In genomic region chr1:46285730-46286477, GRCh38 we compare ENCODE assay signal across 9 cellular contexts. TPM values are rescaled to one million over a fixed set of nuclear protein-coding genes. Genes with fewer than 3 reads are reported as not detected.
DNase-seq lines count a peak whose midpoint lies in the region; ATAC-seq and TF ChIP-seq lines count a peak whose summit lies in the region.
"Had no signal": no experiment of that assay in that cellular context is flagged by ENCODE, and none has a peak within 500 bp of the region (broad histone marks: within the 10 kb centered on the region; RNA-seq: fewer than 3 reads in every experiment).

No MANE protein-coding gene starts in this region.

- no peak overlapping the region for H3K9ac ChIP-seq in HUES64 (ENCODE audit: low read depth, low read length)
- no peak overlapping the region for H3K9ac ChIP-seq in OCI-LY1 (ENCODE audit: low read length)

- no peaks in the 10 kb centered on the region for H3F3A ChIP-seq in OCI-LY1 (ENCODE audit: insufficient read depth, low read length)

- no peak overlapping the region for H2AFZ ChIP-seq in OCI-LY1 (ENCODE audit: low read length)

- TF ChIP-seq CTCF in OCI-LY1 (IDR thresholded peaks at IDR 0.05; ENCODE audit: low read length), result peak; percentile 32; the same call in 1 of the 2 replicates

- H3K9me3 ChIP-seq in HUES64 (ENCODE audit: insufficient read depth, low read depth, low read length) (no peaks in the 10 kb centered on the region), OCI-LY1 (ENCODE audit: low read length) (no peaks in the 10 kb centered on the region)
- H3K9me3 ChIP-seq: neutrophil had no signal

- no peak for ATAC-seq in GM19395 (IDR thresholded peaks at IDR 0.05; ENCODE audit: unreplicated experiment)

- H3K4me3 Mint-ChIP-seq in activated naive CD8-positive, alpha-beta T cell treated with anti-CD3 and anti-CD28 coated beads for 36 hours, result no peak overlapping the region

- WGBS in HUES64, result 90% methylated on average over 27 of the region's 27 CpGs

- H3K4me1 Mint-ChIP-seq in activated naive CD8-positive, alpha-beta T cell treated with anti-CD3 and anti-CD28 coated beads for 36 hours, result peaks cover 21% of the 10 kb centered on the region

- H3K27me3 ChIP-seq in HUES64 (ENCODE audit: insufficient read depth, low read length) (no peaks in the 10 kb centered on the region), OCI-LY1 (ENCODE audit: insufficient read depth, low read length) (no peaks in the 10 kb centered on the region)
- H3K27me3 ChIP-seq: neutrophil had no signal

- H3K36me3 Mint-ChIP-seq in activated naive CD8-positive, alpha-beta T cell treated with anti-CD3 and anti-CD28 coated beads for 36 hours, result peaks cover 41% of the 10 kb centered on the region

- peak; percentile 67 for DNase-seq in activated naive CD8-positive, alpha-beta T cell treated with anti-CD3 and anti-CD28 coated beads for 36 hours
- DNase-seq in stimulated activated CD4-positive, alpha-beta T cell treated with anti-CD3 and anti-CD28 coated beads, Interleukin-4, amount 100 ng/mL, for 1 hour, result peak; percentile 24
- DNase-seq in SKM-1 (lab: John Stamatoyannopoulos, UW; ENCODE audit: unreplicated experiment) (no peak), epidermal melanocyte (ENCODE audit: insufficient read length, low spot score) (no peak), cerebellar nuclear complex (lab: John Stamatoyannopoulos, UW) (no peak)

- H4K20me1 ChIP-seq in OCI-LY1 (ENCODE audit: insufficient read depth, low read length), result no peaks in the 10 kb centered on the region

- H3K27me3 Mint-ChIP-seq in activated naive CD8-positive, alpha-beta T cell treated with anti-CD3 and anti-CD28 coated beads for 36 hours, result no peaks in the 10 kb centered on the region

- H3K79me2 ChIP-seq in OCI-LY1 (ENCODE audit: insufficient read depth, low read length), result no peaks in the 10 kb centered on the region

- no peak overlapping the region for H3K4me3 ChIP-seq in HUES64 (ENCODE audit: low read length)
- no peak overlapping the region for H3K4me3 ChIP-seq in OCI-LY1 (ENCODE audit: low read depth, low read length, poor library complexity, severe bottlenecking)

- no peaks in the 10 kb centered on the region for H3K9me2 ChIP-seq in OCI-LY1 (ENCODE audit: low read depth, low read length)

- H3K27ac ChIP-seq in HUES64 (ENCODE audit: low read depth, low read length) (0 out of 2 replicates have a peak overlapping the region, but pooled peaks have one; percentile 42), OCI-LY1 (ENCODE audit: low read depth, low read length, poor library complexity, severe bottlenecking) (peak overlapping the region; percentile 76)
- H3K27ac ChIP-seq: neutrophil had no signal

- peak overlapping the region; percentile 87 for H3K27ac Mint-ChIP-seq in activated naive CD8-positive, alpha-beta T cell treated with anti-CD3 and anti-CD28 coated beads for 36 hours

- H3K36me3 ChIP-seq in HUES64 (ENCODE audit: insufficient read depth, low read length), result peaks cover 56% of the 10 kb centered on the region
- H3K36me3 ChIP-seq in OCI-LY1 (ENCODE audit: insufficient read depth, low read length), result peaks cover 37% of the 10 kb centered on the region

- no peak overlapping the region for H3K4me2 ChIP-seq in OCI-LY1 (ENCODE audit: low read length)

- peaks cover 1% of the 10 kb centered on the region for H3K9me3 Mint-ChIP-seq in activated naive CD8-positive, alpha-beta T cell treated with anti-CD3 and anti-CD28 coated beads for 36 hours

- H3K4me1 ChIP-seq in HUES64 (ENCODE audit: insufficient read depth, low read length) (no peaks in the 10 kb centered on the region), OCI-LY1 (ENCODE audit: insufficient read depth, low read length, severe bottlenecking) (peaks cover 18% of the 10 kb centered on the region)

RNA-seq across cellular contexts. Expression of gene LRRC41, which starts 17.5 kb away (rescaled TPM):
- polyA plus RNA-seq in HUES64 (2013, experiment 1 of 2), result 37.7 TPM
- 38.4 TPM for polyA plus RNA-seq in HUES64 (2013, experiment 2 of 2)
- 10 to 100 TPM; 33.6 to 35.6 TPM for total RNA-seq in activated naive CD8-positive, alpha-beta T cell treated with anti-CD3 and anti-CD28 coated beads for 36 hours

RNA-seq across cellular contexts. Expression of gene UQCRH, which starts 17.6 kb away (rescaled TPM):
- 545 TPM for polyA plus RNA-seq in HUES64 (2013, experiment 1 of 2)
- 552 TPM for polyA plus RNA-seq in HUES64 (2013, experiment 2 of 2)
- 100 to 1,000 TPM; 455 to 457 TPM for total RNA-seq in activated naive CD8-positive, alpha-beta T cell treated with anti-CD3 and anti-CD28 coated beads for 36 hours

RNA-seq across cellular contexts. Expression of gene RAD54L, which starts 38.3 kb away (rescaled TPM):
- polyA plus RNA-seq in HUES64 (2013, experiment 1 of 2), result 33.9 TPM
- polyA plus RNA-seq in HUES64 (2013, experiment 2 of 2), result 31.5 TPM
- 10 to 100 TPM; 61.8 to 66.3 TPM for total RNA-seq in activated naive CD8-positive, alpha-beta T cell treated with anti-CD3 and anti-CD28 coated beads for 36 hours

RNA-seq across cellular contexts. Expression of gene NSUN4, which starts 54.7 kb away (rescaled TPM):
- polyA plus RNA-seq in HUES64 (2013, experiment 1 of 2), result 12.5 TPM
- 11.9 TPM for polyA plus RNA-seq in HUES64 (2013, experiment 2 of 2)
- 10 to 100 TPM; 32.0 to 32.5 TPM for total RNA-seq in activated naive CD8-positive, alpha-beta T cell treated with anti-CD3 and anti-CD28 coated beads for 36 hours

Comparison
In these comparisons a context has a peak if more than half of its experiments do, and no peak if none do; other contexts are left out.
1. DNase-seq: peak in activated naive CD8-positive, alpha-beta T cell treated with anti-CD3 and anti-CD28 coated beads for 36 hours (single experiment) and stimulated activated CD4-positive, alpha-beta T cell treated with anti-CD3 and anti-CD28 coated beads, Interleukin-4, amount 100 ng/mL, for 1 hour (single experiment); none in SKM-1 (single experiment), epidermal melanocyte (single experiment) and cerebellar nuclear complex (0 of 2).